ENCODE assay signal across 13 cellular contexts in genomic region chr2:128599700-128600099, GRCh38.
"Had no signal": no experiment of that assay in that cellular context is flagged by ENCODE, and none has a peak within 500 bp of the region (broad histone marks: within the 10 kb centered on the region; RNA-seq: fewer than 3 reads in every experiment).

No MANE protein-coding gene starts in this region.

- H3K4me1 Mint-ChIP-seq: activated CD4-positive, alpha-beta T cell treated with anti-CD3 and anti-CD28 coated beads, Interleukin-2, amount 10 ng/mL, durations not matched to agents 24 days and 14 days had no signal

- H3K36me3 ChIP-seq: transverse colon had no signal

- H3K4me3 ChIP-seq: transverse colon had no signal

- ATAC-seq: activated CD8-positive, alpha-beta T cell treated with anti-CD3 and anti-CD28 coated beads, Interleukin-2, amount 10 ng/mL, durations not matched to agents 7 days and 5 days; effector memory CD8-positive, alpha-beta T cell; foreskin keratinocyte had no signal

- H3K27ac Mint-ChIP-seq: activated CD4-positive, alpha-beta T cell treated with anti-CD3 and anti-CD28 coated beads, Interleukin-2, amount 10 ng/mL, durations not matched to agents 24 days and 14 days; activated CD8-positive, alpha-beta T cell treated with anti-CD3 and anti-CD28 coated beads, Interleukin-2, amount 10 ng/mL, durations not matched to agents 7 days and 5 days; effector memory CD8-positive, alpha-beta T cell; nephron progenitor cell; T-helper 1 cell treated with Interleukin-12 subunit alpha and Interleukin-12 subunit beta and Interleukin-4 antibody, amounts not matched to agents 30 μg/mL and 1 μg/mL, for 36 hours had no signal

- H3K4me3 Mint-ChIP-seq: activated CD4-positive, alpha-beta T cell treated with anti-CD3 and anti-CD28 coated beads, Interleukin-2, amount 10 ng/mL, durations not matched to agents 24 days and 14 days; activated CD8-positive, alpha-beta T cell treated with anti-CD3 and anti-CD28 coated beads, Interleukin-2, amount 10 ng/mL, durations not matched to agents 7 days and 5 days; effector memory CD8-positive, alpha-beta T cell; nephron progenitor cell; T-helper 1 cell treated with Interleukin-12 subunit alpha and Interleukin-12 subunit beta and Interleukin-4 antibody, amounts not matched to agents 30 μg/mL and 1 μg/mL, for 36 hours had no signal

- H3K9me3 ChIP-seq: transverse colon had no signal

- H3K4me1 ChIP-seq: foreskin keratinocyte, transverse colon had no signal

- H3K27me3 Mint-ChIP-seq: activated CD4-positive, alpha-beta T cell treated with anti-CD3 and anti-CD28 coated beads, Interleukin-2, amount 10 ng/mL, durations not matched to agents 24 days and 14 days had no signal

- H3K27ac ChIP-seq: foreskin keratinocyte, transverse colon had no signal

- H3K9me3 Mint-ChIP-seq: activated CD4-positive, alpha-beta T cell treated with anti-CD3 and anti-CD28 coated beads, Interleukin-2, amount 10 ng/mL, durations not matched to agents 24 days and 14 days; effector memory CD8-positive, alpha-beta T cell; nephron progenitor cell; T-helper 1 cell treated with Interleukin-12 subunit alpha and Interleukin-12 subunit beta and Interleukin-4 antibody, amounts not matched to agents 30 μg/mL and 1 μg/mL, for 36 hours had no signal

- H3K27me3 ChIP-seq: foreskin keratinocyte, transverse colon had no signal

- DNase-seq: activated CD4-positive, alpha-beta T cell treated with anti-CD3 and anti-CD28 coated beads, Interleukin-2, amount 10 ng/mL, durations not matched to agents 24 days and 14 days; activated CD8-positive, alpha-beta T cell treated with anti-CD3 and anti-CD28 coated beads, Interleukin-2, amount 10 ng/mL, durations not matched to agents 7 days and 5 days; activated T-cell treated with anti-CD3 and anti-CD28 coated beads for 4 hours; cerebellar nuclear complex; dermis blood vessel endothelial cell; effector memory CD8-positive, alpha-beta T cell; foreskin keratinocyte; nephron progenitor cell; stimulated activated CD4-positive, alpha-beta T cell treated with anti-CD3 and anti-CD28 coated beads, Interleukin-2, amount 100 ng/mL, for 48 hours; stimulated activated naive CD4-positive, alpha-beta T cell; substantia nigra; transverse colon had no signal
